ENCODE assay signal across 14 cellular contexts in the genomic region with DNA sequence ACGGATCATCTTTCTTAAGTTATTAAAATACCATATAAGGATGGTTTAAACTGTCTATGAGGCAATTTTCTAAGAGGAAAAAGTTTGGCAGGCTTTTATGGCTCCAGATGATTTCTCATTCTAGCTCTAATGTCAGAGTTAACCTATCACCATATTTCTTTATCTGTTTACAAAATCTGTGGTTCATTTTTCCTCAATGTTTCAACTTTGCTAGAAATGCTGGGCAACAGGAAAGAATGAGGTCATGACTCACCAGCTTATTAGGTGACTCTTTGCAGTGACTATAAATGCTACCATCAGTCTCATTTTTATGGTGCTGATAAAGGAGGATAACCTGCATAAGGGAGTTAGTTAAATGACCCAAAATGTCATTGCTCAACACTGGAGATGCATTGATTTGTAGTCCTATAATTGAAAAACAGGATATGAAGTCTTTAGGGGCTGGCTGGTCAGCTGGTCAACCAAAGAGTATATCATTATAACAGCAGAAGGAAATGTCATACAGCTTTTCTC. TPM values are rescaled to one million over a fixed set of nuclear protein-coding genes. Genes with fewer than 3 reads are reported as not detected.
DNase-seq lines count a peak whose midpoint lies in the region; ATAC-seq and TF ChIP-seq lines count a peak whose summit lies in the region.
"Had no signal": no experiment of that assay in that cellular context is flagged by ENCODE, and none has a peak within 500 bp of the region (broad histone marks: within the 10 kb centered on the region; RNA-seq: fewer than 3 reads in every experiment).

No MANE protein-coding gene starts in this region.

- H3K27me3 ChIP-seq in DND-41 (ENCODE audit: insufficient read depth, low read length, poor library complexity) (no peaks in the 10 kb centered on the region), neuron (ENCODE audit: insufficient read depth, low read length) (no peaks in the 10 kb centered on the region), testis (no peaks in the 10 kb centered on the region)
- H3K27me3 ChIP-seq: ovary had no signal

- H3K9me3 ChIP-seq in DND-41 (ENCODE audit: insufficient read depth, low read length, severe bottlenecking), result no peaks in the 10 kb centered on the region
- no peaks in the 10 kb centered on the region for H3K9me3 ChIP-seq in neuron (ENCODE audit: low read length)
- no peaks in the 10 kb centered on the region for H3K9me3 ChIP-seq in testis
- H3K9me3 ChIP-seq: ovary had no signal

- no peak overlapping the region for H2AFZ ChIP-seq in DND-41 (ENCODE audit: low read depth, low read length)
- H2AFZ ChIP-seq in neuron (ENCODE audit: low read depth, low read length), result peak overlapping the region; percentile 10

- no peaks in the 10 kb centered on the region for H3K36me3 ChIP-seq in DND-41 (ENCODE audit: insufficient read depth, low read length)
- H3K36me3 ChIP-seq in neuron (ENCODE audit: insufficient read depth, low read length), result no peaks in the 10 kb centered on the region
- no peaks in the 10 kb centered on the region for H3K36me3 ChIP-seq in testis (ENCODE audit: low read depth, missing control alignments)
- H3K36me3 ChIP-seq: ovary had no signal

- ATAC-seq in DND-41 (ENCODE audit: insufficient read depth, low read depth) (peak; percentile 62), Right ventricle myocardium superior (ENCODE audit: poor library complexity) (no peak), GM21423 (IDR thresholded peaks at IDR 0.05; ENCODE audit: unreplicated experiment) (no peak)
- ATAC-seq: stimulated activated memory B cell treated with anti-CD40 and anti-IgM and Interleukin-4, amounts not matched to agents 10 μg/mL and 1 μg/mL and 100 μg/mL, for 72 hours had no signal

- WGBS in testis, 2 donors, result 41 to 53% methylated on average over 1 of the region's 1 CpG

- H4K20me1 ChIP-seq in DND-41 (ENCODE audit: insufficient read depth, low read length), result no peaks in the 10 kb centered on the region

- TF ChIP-seq POLR2A in testis (IDR thresholded peaks at IDR 0.05), result no peak

- H3K4me1 ChIP-seq in DND-41 (ENCODE audit: insufficient read depth, low read length), result peaks cover 13% of the 10 kb centered on the region
- peaks cover 12% of the 10 kb centered on the region for H3K4me1 ChIP-seq in neuron (ENCODE audit: insufficient read depth, low read length)
- H3K4me1 ChIP-seq in testis, result peaks cover 2% of the 10 kb centered on the region

- intact Hi-C loops in Right ventricle myocardium superior (cut with DNase I), result no loop called here
- intact Hi-C loops in testis (cut with DNase I; ENCODE audit: low total_unique reads), result no loop called here

- no peak overlapping the region for H3K4me2 ChIP-seq in DND-41 (ENCODE audit: insufficient read depth, low read length)

- TF ChIP-seq CTCF in DND-41 (IDR thresholded peaks at IDR 0.05; ENCODE audit: borderline replicate concordance, extremely low read depth, low read length, poor library complexity, severe bottlenecking) (no peak), cardiac fibroblast (IDR thresholded peaks at IDR 0.05; ENCODE audit: low read depth, low read length) (no peak), testis (IDR thresholded peaks at IDR 0.05) (no peak)

- H3K27ac ChIP-seq in DND-41 (ENCODE audit: low read length) (no peak overlapping the region), testis (no peak overlapping the region)
- H3K27ac ChIP-seq: ovary had no signal

- H3K4me3 ChIP-seq in DND-41 (ENCODE audit: low read depth in 1 of 2, low read length in 2 of 2) (no peak overlapping the region), cardiac fibroblast (replicated peaks in 1 of 2; ENCODE audit: low read depth in 2 of 2, low read length in 2 of 2) (no peak overlapping the region), neuron (ENCODE audit: low read length) (no peak overlapping the region), testis (no peak overlapping the region)
- H3K4me3 ChIP-seq: ovary had no signal

- DNase-seq in DND-41, result no peak
- DNase-seq in NCI-H226, result peak; percentile 24
- DNase-seq in cardiac fibroblast (ENCODE audit: low read depth in 2 of 2), result peak; percentile 54 to 80
- no peak for DNase-seq in Right ventricle myocardium superior
- no peak for DNase-seq in testis
- no peak for DNase-seq in activated naive CD4-positive, alpha-beta T cell treated with anti-CD3 and anti-CD28 coated beads, Interleukin-2, amount 50 U/mL, for 16 hours
- DNase-seq: activated CD4-positive, alpha-beta T cell treated with anti-CD3 and anti-CD28 coated beads, Interleukin-2, amount 50 U/mL, for 1 hour; effector CD8-positive, alpha-beta T cell; H9; NCI-H2227 treated with DMSO at 0.1 percent for 48 hours; ovary had no signal

- no peak overlapping the region for H3K9ac ChIP-seq in DND-41 (ENCODE audit: low read depth, low read length)

- H3K79me2 ChIP-seq in DND-41 (ENCODE audit: insufficient read depth, low read length), result no peaks in the 10 kb centered on the region

RNA-seq across cellular contexts. Expression of gene RAP1B, which starts 45.3 kb away (rescaled TPM):
- 45.9 TPM for total RNA-seq in Right ventricle myocardium superior
- 100 to 1,000 TPM; 190 to 200 TPM for total RNA-seq in testis
- 133 TPM for polyA plus RNA-seq in testis (ENCODE audit: insufficient read depth, low read depth, low replicate concordance)

Comparison
In these comparisons a context has a peak if more than half of its experiments do, and no peak if none do; other contexts are left out.
1. DNase-seq: peak in NCI-H226 (single experiment) and cardiac fibroblast (2 of 2); none in DND-41 (single experiment), Right ventricle myocardium superior (single experiment), testis (single experiment) and activated naive CD4-positive, alpha-beta T cell treated with anti-CD3 and anti-CD28 coated beads, Interleukin-2, amount 50 U/mL, for 16 hours (single experiment).